In the genomic region with DNA sequence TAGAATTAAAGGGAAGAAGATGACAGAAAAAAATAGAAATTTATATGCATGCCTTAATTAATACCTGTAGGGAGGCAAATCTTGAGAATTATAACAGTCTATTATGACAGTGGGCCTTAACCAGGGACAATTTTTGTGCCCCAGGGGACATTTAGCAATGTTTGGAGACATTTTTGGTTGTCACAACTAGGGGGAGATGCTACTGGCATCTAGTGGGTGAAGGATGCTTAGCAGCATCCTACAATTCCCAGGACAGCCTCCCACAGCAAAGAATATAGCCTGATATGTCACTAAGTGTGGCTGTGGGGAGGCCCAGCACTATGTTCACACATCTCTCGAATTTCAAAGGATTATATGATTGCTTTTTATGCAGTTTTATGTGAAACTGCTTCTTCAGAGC, we compare ENCODE assay signal across 9 cellular contexts. TPM values are rescaled to one million over a fixed set of nuclear protein-coding genes. Genes with fewer than 3 reads are reported as not detected.
DNase-seq lines count a peak whose midpoint lies in the region; ATAC-seq and TF ChIP-seq lines count a peak whose summit lies in the region.
"Had no signal": no experiment of that assay in that cellular context is flagged by ENCODE, and none has a peak within 500 bp of the region (broad histone marks: within the 10 kb centered on the region; RNA-seq: fewer than 3 reads in every experiment).

No MANE protein-coding gene starts in this region.

- peak overlapping the region in 8 of 11 experiments; percentile 8 to 48 (median 32); a peak in 10 of 22 replicates for H3K4me2 ChIP-seq in BLaER1 treated with 17β-estradiol and CSF1 and Interleukin-3, amounts not matched to agents 10 nM and 100 nM
- H3K4me2 ChIP-seq: PC-9 had no signal

- no peaks in the 10 kb centered on the region for H3K9me3 ChIP-seq in BLaER1 treated with 17β-estradiol and CSF1 and Interleukin-3, amounts not matched to agents 10 nM and 100 nM (replicated peaks in 1 of 11)
- no peaks in the 10 kb centered on the region for H3K9me3 ChIP-seq in HAP-1
- H3K9me3 ChIP-seq in upper lobe of left lung = no peaks in the 10 kb centered on the region
- H3K9me3 ChIP-seq in transverse colon = no peaks in the 10 kb centered on the region

- peaks cover 77 to 97% (median 90%) of the 10 kb centered on the region in 11 experiments for H3K27me3 ChIP-seq in BLaER1 treated with 17β-estradiol and CSF1 and Interleukin-3, amounts not matched to agents 10 nM and 100 nM
- H3K27me3 ChIP-seq in HAP-1 (ENCODE audit: low read depth) = no peaks in the 10 kb centered on the region
- no peaks in the 10 kb centered on the region for H3K27me3 ChIP-seq in upper lobe of left lung
- H3K27me3 ChIP-seq in transverse colon = no peaks in the 10 kb centered on the region

- no peak overlapping the region for H3K27ac ChIP-seq in BLaER1 treated with 17β-estradiol and CSF1 and Interleukin-3, amounts not matched to agents 10 nM and 100 nM
- H3K27ac ChIP-seq in upper lobe of left lung (no peak overlapping the region), transverse colon (no peak overlapping the region)
- H3K27ac ChIP-seq: PC-9 had no signal

- DNase-seq in HAP-1 (ENCODE audit: low spot score in 2 of 2) (peak; percentile 40 to 49), SW480 (ENCODE audit: low spot score) (peak; percentile 24), germinal center (ENCODE audit: low spot score) (peak; percentile 8), upper lobe of left lung (no peak), transverse colon (no peak), kidney glomerular epithelial cell (lab: John Stamatoyannopoulos, UW) (no peak)

- H4K20me1 ChIP-seq in BLaER1 treated with 17β-estradiol and CSF1 and Interleukin-3, amounts not matched to agents 10 nM and 100 nM = peaks cover 0 to 19% (median 0%) of the 10 kb centered on the region in 11 experiments; a peak in 4 of 22 replicates

- in situ Hi-C loops in HAP-1 (cut with MboI; ENCODE audit: low sequenced_read_pairs) (no loop called here), transverse colon (cut with MboI; ENCODE audit: low pct_ligation_motif_present in 1 of 4, low pct_unique_long_range_greater_than_20kb in 1 of 4, low sequenced_read_pairs in 3 of 4) (no loop called here)

- TF ChIP-seq EP300 in upper lobe of left lung (IDR thresholded peaks at IDR 0.05) (no peak), transverse colon (IDR thresholded peaks at IDR 0.05; ENCODE audit: low read depth) (no peak)

- TF ChIP-seq CTCF in upper lobe of left lung (IDR thresholded peaks at IDR 0.05) = peak in 2 of 6 experiments; percentile 14 to 16
- peak in 2 of 5 experiments; percentile 11 for TF ChIP-seq CTCF in transverse colon (IDR thresholded peaks at IDR 0.05)

- no peaks in the 10 kb centered on the region for H3K36me3 ChIP-seq in BLaER1 treated with 17β-estradiol and CSF1 and Interleukin-3, amounts not matched to agents 10 nM and 100 nM
- no peaks in the 10 kb centered on the region for H3K36me3 ChIP-seq in HAP-1 (replicated peaks)
- no peaks in the 10 kb centered on the region for H3K36me3 ChIP-seq in upper lobe of left lung
- H3K36me3 ChIP-seq in transverse colon = no peaks in the 10 kb centered on the region

- 0 out of 22 replicates have a peak overlapping the region, but pooled peaks of 1 of the 11 experiments have one; percentile 2 for H3K9ac ChIP-seq in BLaER1 treated with 17β-estradiol and CSF1 and Interleukin-3, amounts not matched to agents 10 nM and 100 nM

- H3K4me1 ChIP-seq in BLaER1 treated with 17β-estradiol and CSF1 and Interleukin-3, amounts not matched to agents 10 nM and 100 nM = peaks cover 7 to 17% (median 11%) of the 10 kb centered on the region in 10 experiments; a peak in 17 of 20 replicates
- H3K4me1 ChIP-seq in HAP-1 (peaks cover 10% of the 10 kb centered on the region), upper lobe of left lung (no peaks in the 10 kb centered on the region), transverse colon (no peaks in the 10 kb centered on the region)

- no peak overlapping the region for H3K4me3 ChIP-seq in BLaER1 treated with 17β-estradiol and CSF1 and Interleukin-3, amounts not matched to agents 10 nM and 100 nM
- H3K4me3 ChIP-seq in HAP-1 = no peak overlapping the region
- no peak overlapping the region for H3K4me3 ChIP-seq in upper lobe of left lung
- H3K4me3 ChIP-seq in transverse colon = no peak overlapping the region
- H3K4me3 ChIP-seq: PC-9 had no signal

- TF ChIP-seq POLR2A in upper lobe of left lung (IDR thresholded peaks at IDR 0.05) = no peak
- no peak for TF ChIP-seq POLR2A in transverse colon (IDR thresholded peaks at IDR 0.05)

- intact Hi-C loops in transverse colon (cut with DNase I; ENCODE audit: low total_unique reads) = no loop called here

- no peak for ATAC-seq in HG02938 (IDR thresholded peaks at IDR 0.05; ENCODE audit: unreplicated experiment)
- no peak for ATAC-seq in upper lobe of left lung (ENCODE audit: low FRiP score in 2 of 2)

- WGBS in upper lobe of left lung, 2 donors = 5 to 50% methylated on average over 1 of the region's 1 CpG
- 13% methylated on average over 1 of the region's 1 CpG; no CpG with 5 or more reads in 1 of the 2 donors for WGBS in transverse colon (ENCODE audit: low coverage in 1 of 2), 2 donors

RNA-seq across cellular contexts. Expression of a gene that starts 10.5 kb away (rescaled TPM):
- under 1 TPM in 4 of 6 donors, not detected in 2; 0.20 to 0.74 (median 0.49) TPM for total RNA-seq in upper lobe of left lung
- total RNA-seq in transverse colon = under 1 TPM in 2 of 4 donors, not detected in 2; 0.41 to 0.79 TPM
- total RNA-seq: PC-9 had no signal

RNA-seq across cellular contexts. Expression of a gene that starts 45.8 kb away (rescaled TPM):
- total RNA-seq in upper lobe of left lung (10 to 100 TPM in 4 of 6 donors, 1 to 10 TPM in 2; 1.6 to 29.5 (median 14.5) TPM), transverse colon (1 to 10 TPM in 3 of 4 donors, under 1 TPM in 1; 1.00 to 6.7 (median 4.3) TPM)
- total RNA-seq: PC-9 had no signal

Comparison
In these comparisons a context has a peak if more than half of its experiments do, and no peak if none do; other contexts are left out.
1. DNase-seq: peak in HAP-1 (2 of 2), SW480 (single experiment) and germinal center (single experiment); none in upper lobe of left lung (0 of 2), transverse colon (single experiment) and kidney glomerular epithelial cell (single experiment).